Comparison of ENCODE assay signal across 8 cellular contexts in genomic region chr17:979539-980405, GRCh38.
A peak's percentile ranks its signal among the peaks of the same experiment; 100 is the strongest.
DNase-seq lines count a peak whose midpoint lies in the region; ATAC-seq and TF ChIP-seq lines count a peak whose summit lies in the region.

Gene NXN (minus strand): TSS chr17:979776.

- H3K4me3 ChIP-seq in GM12875 (ENCODE audit: low read depth, low read length) (peak within 1 kb of the TSS; percentile 57), choroid plexus epithelial cell (ENCODE audit: low read depth, low read length) (peak within 1 kb of the TSS; percentile 70)

- ATAC-seq in HG02763 (IDR thresholded peaks at IDR 0.05; ENCODE audit: unreplicated experiment) = peak; percentile 66

- DNase-seq in NCI-H2227 (lab: John Stamatoyannopoulos, UW; ENCODE audit: unreplicated experiment) (peak; percentile 77), choroid plexus epithelial cell (ENCODE audit: low read depth) (peak; percentile 80), left kidney (ENCODE audit: low read depth, low spot score) (peak; percentile 92), NK-92 (lab: John Stamatoyannopoulos, UW; ENCODE audit: unreplicated experiment) (no peak)
- peak; percentile 86 to 90 for DNase-seq in activated CD4-positive, alpha-beta T cell treated with anti-CD3 and anti-CD28 coated beads for 4 hours
- DNase-seq in stimulated activated CD4-positive, alpha-beta T cell treated with anti-CD3 and anti-CD28 coated beads, Interleukin-1b, Interleukin-23, amount 100 ng/mL, for 48 hours = peak; percentile 81

- peak; percentile 34 for TF ChIP-seq CTCF in GM12875 (IDR thresholded peaks at IDR 0.05; ENCODE audit: borderline replicate concordance, insufficient read depth, low read depth, low read length)
- peak; percentile 35 for TF ChIP-seq CTCF in choroid plexus epithelial cell (conservative IDR thresholded peaks at IDR 0.05; ENCODE audit: low read depth, low read length)
